10 cellular contexts compared by ENCODE assay signal in the genomic region with DNA sequence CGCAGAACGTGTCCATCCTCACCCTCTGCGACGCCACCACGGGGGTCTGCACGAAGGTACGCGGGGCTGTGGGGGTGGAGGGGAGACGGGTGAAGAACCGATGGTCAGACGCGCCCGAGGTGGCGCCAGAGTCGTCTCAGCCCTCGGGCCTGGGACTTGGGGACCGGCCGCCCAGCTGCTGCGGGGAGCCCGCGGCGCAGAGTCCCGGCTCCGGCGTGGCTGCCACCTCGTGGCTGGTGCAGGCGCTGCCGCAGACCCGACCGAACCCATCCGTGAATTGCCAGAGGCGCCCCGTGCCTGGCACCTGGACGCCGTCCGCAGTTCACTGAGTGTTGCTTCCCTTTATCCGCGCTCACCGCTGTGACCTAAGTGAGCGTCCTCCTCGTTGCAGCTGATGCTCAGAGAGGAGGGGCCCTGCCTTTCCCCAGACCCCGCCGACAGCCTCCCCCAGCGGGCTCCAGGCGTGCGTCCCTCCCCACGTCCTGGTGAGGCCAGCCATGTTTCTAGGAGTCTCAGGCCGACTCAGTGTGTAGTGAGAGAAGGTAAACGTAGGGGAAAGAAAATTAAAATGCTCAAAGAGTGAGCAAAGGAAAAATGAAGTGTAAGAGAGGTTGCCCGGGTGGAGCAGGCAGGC.
DNase-seq lines count a peak whose midpoint lies in the region; ATAC-seq and TF ChIP-seq lines count a peak whose summit lies in the region.
"Had no signal": no experiment of that assay in that cellular context is flagged by ENCODE, and none has a peak within 500 bp of the region (broad histone marks: within the 10 kb centered on the region; RNA-seq: fewer than 3 reads in every experiment).

No MANE protein-coding gene starts in this region.

- no peaks in the 10 kb centered on the region for H3K36me3 Mint-ChIP-seq in type B pancreatic cell

- H3K27me3 ChIP-seq in heart right ventricle (peaks cover 0 to 71% (median 29%) of the 10 kb centered on the region in 7 donors), right cardiac atrium (ENCODE audit: control insufficient read depth, insufficient read depth) (no peaks in the 10 kb centered on the region), spleen (replicated peaks in 1 of 7) (peaks cover 0 to 47% (median 6%) of the 10 kb centered on the region in 7 donors)

- no peaks in the 10 kb centered on the region for H3K4me1 Mint-ChIP-seq in type B pancreatic cell (ENCODE audit: unreplicated experiment)

- DNase-seq in heart right ventricle (no peak), right cardiac atrium (no peak), kidney tubule cell (ENCODE audit: low spot score) (peak; percentile 43), type B pancreatic cell (ENCODE audit: extremely low spot score, unreplicated experiment) (no peak), MV-4-11 (lab: John Stamatoyannopoulos, UW) (no peak), D341Med (ENCODE audit: low spot score) (no peak), spleen (no peak)
- DNase-seq: naive B cell had no signal

- no peak overlapping the region for H3K27ac Mint-ChIP-seq in type B pancreatic cell
- H3K27ac Mint-ChIP-seq: naive B cell had no signal

- TF ChIP-seq POLR2A in spleen (IDR thresholded peaks at IDR 0.05), result no peak

- TF ChIP-seq CTCF in heart right ventricle (IDR thresholded peaks at IDR 0.05) (peak in 7 of 9 donors; percentile 31 to 49 (median 41)), VCaP (conservative IDR thresholded peaks at IDR 0.05) (peak; percentile 84), type B pancreatic cell (conservative IDR thresholded peaks at IDR 0.05) (peak; percentile 77), spleen (IDR thresholded peaks at IDR 0.05 in 8 of 11, conservative IDR thresholded peaks at IDR 0.05 in 3 of 11) (peak in 2 of 11 experiments; percentile 11 to 33)

- ATAC-seq in heart right ventricle, result peak in 3 of 8 donors; percentile 25 to 41 (median 26)
- ATAC-seq in right cardiac atrium, result no peak

- no peak overlapping the region for H3K4me3 ChIP-seq in heart right ventricle
- no peak overlapping the region for H3K4me3 ChIP-seq in right cardiac atrium (ENCODE audit: low read length)
- no peak overlapping the region for H3K4me3 ChIP-seq in spleen

- H3K4me3 Mint-ChIP-seq in type B pancreatic cell, result no peak overlapping the region
- H3K4me3 Mint-ChIP-seq: naive B cell had no signal

- H3K4me1 ChIP-seq in heart right ventricle, result peaks cover 0 to 4% (median 0%) of the 10 kb centered on the region in 9 donors
- H3K4me1 ChIP-seq in right cardiac atrium (ENCODE audit: control insufficient read depth, insufficient read depth, low read length), result no peaks in the 10 kb centered on the region
- no peaks in the 10 kb centered on the region for H3K4me1 ChIP-seq in spleen

- peaks cover 42% of the 10 kb centered on the region for H3K27me3 Mint-ChIP-seq in type B pancreatic cell

- H3K36me3 ChIP-seq in heart right ventricle, result no peaks in the 10 kb centered on the region
- H3K36me3 ChIP-seq in spleen, result no peaks in the 10 kb centered on the region

- whole genome bisulfite sequencing in heart right ventricle, 2 donors, result 10 to 12% methylated on average over 50 of the region's 50 CpGs
- WGBS in right cardiac atrium, result 10% methylated on average over 50 of the region's 50 CpGs
- WGBS in spleen, 5 donors, result 17 to 46% (median 22%) methylated on average over 9 to 50 of the region's 50 CpGs

- no peaks in the 10 kb centered on the region for H3K9me3 Mint-ChIP-seq in type B pancreatic cell

- H3K9me3 ChIP-seq in heart right ventricle, result no peaks in the 10 kb centered on the region
- H3K9me3 ChIP-seq in right cardiac atrium (ENCODE audit: control insufficient read depth, low read length), result no peaks in the 10 kb centered on the region
- no peaks in the 10 kb centered on the region for H3K9me3 ChIP-seq in spleen

- no peak overlapping the region for H3K27ac ChIP-seq in heart right ventricle
- no peak overlapping the region for H3K27ac ChIP-seq in right cardiac atrium (ENCODE audit: low read length)
- H3K27ac ChIP-seq in VCaP, result no peak overlapping the region
- H3K27ac ChIP-seq in spleen, result no peak overlapping the region
- H3K27ac ChIP-seq: epithelial cell of prostate had no signal

- intact Hi-C loops in heart right ventricle (cut with DNase I) (no loop called here), right cardiac atrium (cut with DNase I) (no loop called here), spleen (cut with DNase I; ENCODE audit: low total_unique reads) (no loop called here)
